8 cellular contexts compared by ENCODE assay signal in genomic region chr9:122099271-122099869, GRCh38. TPM values are rescaled to one million over a fixed set of nuclear protein-coding genes. Genes with fewer than 3 reads are reported as not detected.
DNase-seq lines count a peak whose midpoint lies in the region; ATAC-seq lines count a peak whose summit lies in the region.

No MANE protein-coding gene starts in this region.

- DNase-seq in G401 (ENCODE audit: low spot score) (peak; percentile 87), NCI-H226 (peak; percentile 46), kidney tubule cell (ENCODE audit: low spot score) (peak; percentile 80)
- peak; percentile 68 for DNase-seq in activated CD4-positive, alpha-beta T cell treated with anti-CD3 and anti-CD28 coated beads for 1 hour
- peak; percentile 65 for DNase-seq in central memory CD4-positive, alpha-beta T cell
- DNase-seq in stimulated activated CD4-positive, alpha-beta T cell treated with anti-CD3 and anti-CD28 coated beads, Interleukin-2, amount 100 ng/mL, for 4 hours (ENCODE audit: low read depth): peak; percentile 64

- ATAC-seq in HG02885 (IDR thresholded peaks at IDR 0.05; ENCODE audit: poor library complexity, unreplicated experiment) (peak; percentile 80), GM18520 (IDR thresholded peaks at IDR 0.05; ENCODE audit: unreplicated experiment) (no peak)

- in situ Hi-C loops in G401 (cut with HindIII; ENCODE audit: low sequenced_read_pairs): no loop called here

RNA-seq across cellular contexts. Expression of gene TTLL11, which starts 6.3 kb away (rescaled TPM):
- total RNA-seq in G401 (2014; rRNA removed; shearing (Covaris generic)): 3.0 and 7.0 TPM in 2 replicates
